In the genomic region with DNA sequence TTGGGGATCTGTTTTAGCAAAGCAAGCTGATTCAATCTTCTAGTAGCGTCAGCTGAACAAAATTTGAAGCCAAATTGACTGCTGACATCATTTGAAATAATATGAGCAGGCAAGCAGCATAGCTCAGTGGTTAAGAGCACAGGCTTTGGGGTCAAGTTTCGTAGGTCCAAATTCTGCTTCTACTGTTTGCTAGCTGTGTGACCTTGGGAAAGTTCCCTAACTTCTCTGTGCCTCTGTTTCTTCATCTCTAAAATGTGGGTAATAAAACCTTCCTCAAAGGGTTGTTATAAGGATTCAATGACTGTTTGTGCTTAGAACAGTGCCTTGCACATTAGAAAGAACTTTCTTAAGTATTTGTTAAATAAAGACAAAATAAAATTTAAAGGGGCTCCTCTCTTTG, we compare ENCODE assay signal across 26 cellular contexts. TPM values are rescaled to one million over a fixed set of nuclear protein-coding genes. Genes with fewer than 3 reads are reported as not detected.
DNase-seq lines count a peak whose midpoint lies in the region; TF ChIP-seq lines count a peak whose summit lies in the region.
"Had no signal": no experiment of that assay in that cellular context is flagged by ENCODE, and none has a peak within 500 bp of the region (broad histone marks: within the 10 kb centered on the region; RNA-seq: fewer than 3 reads in every experiment).

No MANE protein-coding gene starts in this region.

- peaks cover 5% of the 10 kb centered on the region for H3K79me2 ChIP-seq in parathyroid adenoma

- no peaks in the 10 kb centered on the region for H3K9me3 ChIP-seq in HUES6 (ENCODE audit: control insufficient read depth, insufficient read depth, low read depth, low read length)
- no peaks in the 10 kb centered on the region for H3K9me3 ChIP-seq in iPS-18c (ENCODE audit: control insufficient read depth, insufficient read depth, low read length)
- H3K9me3 ChIP-seq in parathyroid adenoma (ENCODE audit: control insufficient read depth, low read length) = no peaks in the 10 kb centered on the region
- no peaks in the 10 kb centered on the region for H3K9me3 ChIP-seq in Peyer's patch
- H3K9me3 ChIP-seq: breast epithelium, tibial nerve had no signal

- peak overlapping the region; percentile 87 for H2AFZ ChIP-seq in parathyroid adenoma

- no peak overlapping the region for H3K4me2 ChIP-seq in parathyroid adenoma (ENCODE audit: low read length)

- H3K4me3 ChIP-seq in HUES6 (ENCODE audit: low read depth, low read length) = peak overlapping the region; percentile 82
- peak overlapping the region; percentile 49; the same call in 1 of the 2 replicates for H3K4me3 ChIP-seq in iPS-18c (ENCODE audit: insufficient read depth, low read depth, low read length)
- H3K4me3 ChIP-seq in parathyroid adenoma (ENCODE audit: low read depth, low read length) = no peak overlapping the region
- no peak overlapping the region for H3K4me3 ChIP-seq in Peyer's patch
- H3K4me3 ChIP-seq: breast epithelium had no signal

- no peak overlapping the region for H3K27ac ChIP-seq in HUES6 (ENCODE audit: low read depth, low read length)
- peak overlapping the region; percentile 96 for H3K27ac ChIP-seq in parathyroid adenoma
- H3K27ac ChIP-seq in Peyer's patch = no peak overlapping the region
- H3K27ac ChIP-seq: breast epithelium, C4-2B, tibial nerve had no signal

- H3K36me3 ChIP-seq in HUES6 (ENCODE audit: control insufficient read depth, insufficient read depth, low read length) (no peaks in the 10 kb centered on the region), parathyroid adenoma (ENCODE audit: control insufficient read depth, insufficient read depth, low read length) (no peaks in the 10 kb centered on the region), Peyer's patch (no peaks in the 10 kb centered on the region)
- H3K36me3 ChIP-seq: breast epithelium, tibial nerve had no signal

- H3K9ac ChIP-seq in HUES6 (ENCODE audit: low read length) = peak overlapping the region; percentile 89
- H3K9ac ChIP-seq in parathyroid adenoma = peak overlapping the region; percentile 38

- H3K27me3 ChIP-seq in HUES6 (ENCODE audit: control insufficient read depth, insufficient read depth, low read length) (no peaks in the 10 kb centered on the region), parathyroid adenoma (ENCODE audit: control insufficient read depth, insufficient read depth, low read length) (no peaks in the 10 kb centered on the region), Peyer's patch (no peaks in the 10 kb centered on the region)
- H3K27me3 ChIP-seq: breast epithelium, tibial nerve had no signal

- TF ChIP-seq POLR2A in Peyer's patch (IDR thresholded peaks at IDR 0.05) = no peak

- DNase-seq in cerebellar cortex (ENCODE audit: low spot score) (peak; percentile 48), Peyer's patch (no peak), SIG-M5 treated with dmso at 0.1 percent for 504 hours (lab: John Stamatoyannopoulos, UW; ENCODE audit: unreplicated experiment) (no peak), NCI-H2081 (lab: John Stamatoyannopoulos, UW) (no peak)
- DNase-seq: activated CD4-positive, alpha-beta T cell treated with anti-CD3 and anti-CD28 coated beads for 36 hours; activated CD8-positive, alpha-beta T cell treated with anti-CD3 and anti-CD28 coated beads, Interleukin-2, amount 10 ng/mL, durations not matched to agents 7 days and 5 days; activated naive CD4-positive, alpha-beta T cell treated with anti-CD3 and anti-CD28 coated beads, Interleukin-2, amount 50 U/mL, for 16 hours; activated T-cell treated with anti-CD3 and anti-CD28 coated beads for 4 hours; amniotic stem cell; COR-L47; DMS53; effector CD8-positive, alpha-beta T cell; erythroblast; GDM1; KG1; naive B cell; NCI-H1105; NCI-H187; SHP77 had no signal

- peaks cover 28% of the 10 kb centered on the region for H3K4me1 ChIP-seq in HUES6 (ENCODE audit: control insufficient read depth, insufficient read depth, low read length)
- H3K4me1 ChIP-seq in parathyroid adenoma = peaks cover 23% of the 10 kb centered on the region
- H3K4me1 ChIP-seq in Peyer's patch = no peaks in the 10 kb centered on the region
- H3K4me1 ChIP-seq: breast epithelium had no signal

- no peak for TF ChIP-seq CTCF in parathyroid adenoma (IDR thresholded peaks at IDR 0.05)
- no peak for TF ChIP-seq CTCF in Peyer's patch (IDR thresholded peaks at IDR 0.05)

RNA-seq across cellular contexts. Expression of a gene that starts 12.7 kb away (rescaled TPM):
- 1 to 10 TPM in 1 of 4 donors, under 1 TPM in 1, not detected in 2; 0.54 to 1.2 TPM for total RNA-seq in Peyer's patch
- total RNA-seq: osteocyte had no signal

RNA-seq across cellular contexts. Expression of a gene that starts 33.9 kb away (rescaled TPM):
- total RNA-seq in Peyer's patch = 10 to 100 TPM; 37.7 to 66.0 (median 48.1) TPM

Comparison
In these comparisons a context has a peak if more than half of its experiments do, and no peak if none do; other contexts are left out.
1. H3K4me3 ChIP-seq: peak in HUES6 (single experiment) and iPS-18c (single experiment); none in parathyroid adenoma (single experiment) and Peyer's patch (0 of 4).